Comparison of ENCODE assay signal across 8 cellular contexts in genomic region chr1:182084487-182085316, GRCh38. TPM values are rescaled to one million over a fixed set of nuclear protein-coding genes. Genes with fewer than 3 reads are reported as not detected.
DNase-seq lines count a peak whose midpoint lies in the region; ATAC-seq and TF ChIP-seq lines count a peak whose summit lies in the region.

No MANE protein-coding gene starts in this region.

- TF ChIP-seq CTCF in heart right ventricle (IDR thresholded peaks at IDR 0.05) (peak; percentile 73 to 88 (median 87)), psoas muscle (IDR thresholded peaks at IDR 0.05) (peak; percentile 85)

- H3K27me3 ChIP-seq in adipocyte (replicated peaks; ENCODE audit: control insufficient read depth, insufficient read depth, low read length), result peaks cover 3% of the 10 kb centered on the region
- H3K27me3 ChIP-seq in heart right ventricle, result no peaks in the 10 kb centered on the region
- H3K27me3 ChIP-seq in psoas muscle (ENCODE audit: insufficient read depth in 3 of 3, low read length in 2 of 3), result no peaks in the 10 kb centered on the region
- H3K27me3 ChIP-seq in aorta (ENCODE audit: control insufficient read depth in 1 of 2, insufficient read depth in 2 of 2, low read length in 1 of 2), result no peaks in the 10 kb centered on the region

- H3K4me3 ChIP-seq in adipocyte (ENCODE audit: low read length) (no peak overlapping the region), heart right ventricle (no peak overlapping the region), psoas muscle (no peak overlapping the region), aorta (ENCODE audit: low read length in 2 of 2) (no peak overlapping the region)

- H3K36me3 ChIP-seq in adipocyte (ENCODE audit: control insufficient read depth, insufficient read depth, low read length, severe bottlenecking) (no peaks in the 10 kb centered on the region), heart right ventricle (no peaks in the 10 kb centered on the region), psoas muscle (ENCODE audit: insufficient read depth in 1 of 2, low read depth in 1 of 2) (no peaks in the 10 kb centered on the region), aorta (ENCODE audit: control insufficient read depth in 1 of 2, insufficient read depth in 2 of 2, low read length in 1 of 2) (no peaks in the 10 kb centered on the region)

- H3K27ac ChIP-seq in heart right ventricle, result no peak overlapping the region
- no peak overlapping the region for H3K27ac ChIP-seq in psoas muscle
- no peak overlapping the region for H3K27ac ChIP-seq in aorta (ENCODE audit: low read depth in 1 of 2, low read length in 2 of 2)

- peaks cover 21% of the 10 kb centered on the region for H3K4me1 ChIP-seq in adipocyte (ENCODE audit: control insufficient read depth, insufficient read depth, low read length)
- H3K4me1 ChIP-seq in heart right ventricle, result peaks cover 0 to 12% (median 5%) of the 10 kb centered on the region in 9 donors
- H3K4me1 ChIP-seq in psoas muscle, result peaks cover 3% of the 10 kb centered on the region
- H3K4me1 ChIP-seq in aorta (ENCODE audit: control insufficient read depth in 1 of 2, insufficient read depth in 2 of 2, low read length in 2 of 2), result no peaks in the 10 kb centered on the region

- DNase-seq in DMS79 (lab: John Stamatoyannopoulos, UW) (peak; percentile 38), H4 (ENCODE audit: low spot score) (peak; percentile 78), NCI-H1092 treated with DMSO at 0.1 percent for 48 hours (lab: John Stamatoyannopoulos, UW) (peak; percentile 80), T follicular helper cell (ENCODE audit: low read depth) (peak; percentile 56), adipocyte (ENCODE audit: low read depth) (peak; percentile 94), heart right ventricle (peak; percentile 84 to 86), psoas muscle (peak; percentile 87 to 91), aorta (peak; percentile 90 to 93)

- ATAC-seq in heart right ventricle (peak; percentile 91 to 94 (median 94)), psoas muscle (peak; percentile 95 to 98 (median 95)), aorta (ENCODE audit: low FRiP score) (peak; percentile 91)

- WGBS in heart right ventricle, 2 donors, result 10 to 12% methylated on average over 8 of the region's 8 CpGs
- WGBS in psoas muscle, 3 donors, result 8 to 15% (median 15%) methylated on average over 8 of the region's 8 CpGs
- WGBS in aorta, 2 donors, result 10 to 16% methylated on average over 8 of the region's 8 CpGs

- intact Hi-C loops in heart right ventricle (cut with DNase I) (loop anchor here (1.0 to 10.0 kb wide), 14 partner anchors 58 to 703 kb away; partner anchors contain the start of gene NPL (in 7 of the 10)), psoas muscle (cut with DNase I) (loop anchor here (1.0 to 10.0 kb wide), 8 partner anchors 53 to 703 kb away; partner anchors contain the start of gene NPL (in 2 of the 2)), aorta (cut with DNase I) (loop anchor here (1.0 to 10.0 kb wide), 7 partner anchors 58 to 700 kb away; partner anchors contain the start of genes CACNA1E (in 1 of the 2) and NPL (in 1 of the 2))

- peak overlapping the region; percentile 72 for H3K9ac ChIP-seq in adipocyte (ENCODE audit: low read length)

- H3K9me3 ChIP-seq in adipocyte (ENCODE audit: control insufficient read depth, low read length) (no peaks in the 10 kb centered on the region), heart right ventricle (no peaks in the 10 kb centered on the region), psoas muscle (no peaks in the 10 kb centered on the region), aorta (ENCODE audit: control insufficient read depth, low read length) (no peaks in the 10 kb centered on the region)

RNA-seq across cellular contexts. Expression of gene ZNF648, which starts 23.2 kb away (rescaled TPM):
- 0.06 TPM in 1 of 2 replicates, not detected in the other for total RNA-seq in H4 (2014; rRNA removed; shearing (Covaris generic))
- total RNA-seq in heart right ventricle, result under 1 TPM in 1 of 10 donors, not detected in 9; 0.09 TPM
- polyA plus RNA-seq in heart right ventricle, result not detected
- under 1 TPM in 1 of 4 donors, not detected in 3; 0.06 TPM for total RNA-seq in psoas muscle
- polyA plus RNA-seq in psoas muscle, result under 1 TPM in 2 of 3 donors, not detected in 1; 0.01 TPM
- total RNA-seq in aorta, result not detected
- not detected for polyA plus RNA-seq in aorta

Comparison
In these comparisons a context has a peak if more than half of its experiments do, and no peak if none do; other contexts are left out.
1. DNase-seq: peak in every context shown above with its lines; median percentile 94 in adipocyte; 92 in aorta; 89 in psoas muscle; 85 in heart right ventricle; 80 in NCI-H1092 treated with DMSO at 0.1 percent for 48 hours; 78 in H4; 56 in T follicular helper cell; 38 in DMS79.